In the genomic region with DNA sequence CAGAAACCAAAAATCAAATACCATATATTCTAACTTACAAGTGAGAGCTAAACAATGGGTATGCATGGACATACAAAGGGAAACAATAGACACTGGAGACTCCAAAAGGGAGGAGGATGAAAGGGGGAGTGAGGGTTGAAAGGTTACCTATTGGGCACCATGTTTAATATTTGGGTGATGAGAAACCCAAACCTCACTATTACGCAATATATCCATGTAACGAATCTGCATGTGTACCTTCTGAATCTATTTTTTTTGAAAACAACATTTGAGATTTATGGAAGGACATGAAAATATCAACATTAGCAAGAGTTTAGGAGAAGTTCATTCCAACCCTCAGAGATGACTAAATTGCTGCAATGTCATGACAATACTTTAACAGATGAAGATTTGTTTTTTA, we compare ENCODE assay signal across 22 cellular contexts.
"Had no signal": no experiment of that assay in that cellular context is flagged by ENCODE, and none has a peak within 500 bp of the region (broad histone marks: within the 10 kb centered on the region; RNA-seq: fewer than 3 reads in every experiment).

No MANE protein-coding gene starts in this region.

- H3K27me3 ChIP-seq: dorsolateral prefrontal cortex, esophagus muscularis mucosa, gastrocnemius medialis, heart right ventricle, left lung had no signal

- H3K4me3 ChIP-seq: coronary artery, dorsolateral prefrontal cortex, esophagus muscularis mucosa, gastrocnemius medialis, heart right ventricle, left lung, lower lobe of right lung, mucosa of descending colon had no signal

- H3K27ac ChIP-seq: coronary artery, dorsolateral prefrontal cortex, esophagus muscularis mucosa, gastrocnemius medialis, heart right ventricle, left lung, lower lobe of right lung had no signal

- FAIRE-seq: endothelial cell of umbilical vein, islet of Langerhans, keratinocyte had no signal

- DNase-seq: dermis blood vessel endothelial cell; dorsolateral prefrontal cortex; effector CD4-positive, alpha-beta T cell; effector memory CD4-positive, alpha-beta T cell; foreskin melanocyte; gastrocnemius medialis; glutamatergic neuron; head of caudate nucleus; heart right ventricle; hippocampal formation; left cardiac atrium; left lung; left ventricle myocardium superior; lower lobe of right lung; mesenchymal stem cell; mucosa of descending colon; naive B cell had no signal

- H3K9me3 ChIP-seq: esophagus muscularis mucosa, gastrocnemius medialis, heart right ventricle, left lung, lower lobe of right lung, mucosa of descending colon had no signal

- H3K36me3 ChIP-seq: esophagus muscularis mucosa, gastrocnemius medialis, heart right ventricle, left lung, lower lobe of right lung had no signal

- ATAC-seq: gastrocnemius medialis, heart right ventricle, left cardiac atrium, left lung, left ventricle myocardium superior, lower lobe of right lung had no signal

- H3K4me1 ChIP-seq: esophagus muscularis mucosa, gastrocnemius medialis, heart right ventricle, left lung, lower lobe of right lung had no signal
